ENCODE assay signal across 23 cellular contexts in genomic region chr5:82010696-82011095, GRCh38.
"Had no signal": no experiment of that assay in that cellular context is flagged by ENCODE, and none has a peak within 500 bp of the region (broad histone marks: within the 10 kb centered on the region; RNA-seq: fewer than 3 reads in every experiment).

No MANE protein-coding gene starts in this region.

- H3K36me3 ChIP-seq: colonic mucosa, esophagus muscularis mucosa, gastrocnemius medialis, gastroesophageal sphincter had no signal

- H3K27me3 ChIP-seq: colonic mucosa, dorsolateral prefrontal cortex, esophagus muscularis mucosa, esophagus squamous epithelium, foreskin keratinocyte, gastrocnemius medialis, gastroesophageal sphincter, heart left ventricle, heart right ventricle had no signal

- H3K4me3 ChIP-seq: colonic mucosa, coronary artery, dorsolateral prefrontal cortex, esophagus muscularis mucosa, esophagus squamous epithelium, gastrocnemius medialis, gastroesophageal sphincter, heart left ventricle, heart right ventricle had no signal

- H3K27ac ChIP-seq: colonic mucosa, dorsolateral prefrontal cortex, epithelial cell of prostate, esophagus muscularis mucosa, esophagus squamous epithelium, foreskin keratinocyte, gastrocnemius medialis, gastroesophageal sphincter, heart left ventricle, heart right ventricle had no signal

- H3K4me1 ChIP-seq: colonic mucosa, foreskin keratinocyte, gastrocnemius medialis, gastroesophageal sphincter, heart left ventricle, heart right ventricle had no signal

- DNase-seq: colonic mucosa; cortex of kidney; dermis blood vessel endothelial cell; dorsolateral prefrontal cortex; effector CD4-positive, alpha-beta T cell; effector CD8-positive, alpha-beta T cell; effector memory CD4-positive, alpha-beta T cell; effector memory CD8-positive, alpha-beta T cell; endodermal cell; erythroblast; esophagus squamous epithelium; foreskin fibroblast; foreskin keratinocyte; foreskin melanocyte; gastrocnemius medialis; glutamatergic neuron; head of caudate nucleus; heart left ventricle; heart right ventricle had no signal

- H3K9me3 ChIP-seq: colonic mucosa, esophagus squamous epithelium, gastrocnemius medialis had no signal
